Comparison of ENCODE assay signal across 40 cellular contexts in genomic region chr11:16266021-16266420, GRCh38.
"Had no signal": no experiment of that assay in that cellular context is flagged by ENCODE, and none has a peak within 500 bp of the region (broad histone marks: within the 10 kb centered on the region; RNA-seq: fewer than 3 reads in every experiment).

No MANE protein-coding gene starts in this region.

- H3K4me3 ChIP-seq: adrenal gland, ascending aorta, body of pancreas, breast epithelium, cardiac muscle cell had no signal

- H3K9me3 ChIP-seq: adrenal gland, ascending aorta, body of pancreas, breast epithelium had no signal

- H3K4me1 ChIP-seq: adrenal gland, ascending aorta, breast epithelium had no signal

- H3K27ac Mint-ChIP-seq: activated naive CD4-positive, alpha-beta T cell treated with anti-CD3 and anti-CD28 coated beads for 36 hours; activated naive CD4-positive, alpha-beta T cell treated with anti-CD3 and anti-CD28 coated beads, Interleukin-2, amount 10 ng/mL, durations not matched to agents 7 days and 5 days; activated naive CD4-positive, alpha-beta T cell treated with anti-CD3 and anti-CD28 coated beads, Interleukin-2, amount 50 U/mL, for 24 hours; activated naive CD4-positive, alpha-beta T cell treated with anti-CD3 and anti-CD28 coated beads, Interleukin-2, amount 50 U/mL, for 72 hours; activated naive CD8-positive, alpha-beta T cell; activated naive CD8-positive, alpha-beta T cell treated with anti-CD3 and anti-CD28 coated beads for 36 hours; activated naive CD8-positive, alpha-beta T cell treated with anti-CD3 and anti-CD28 coated beads, Interleukin-2, amount 10 ng/mL, durations not matched to agents 7 days and 5 days; activated naive CD8-positive, alpha-beta T cell treated with anti-CD3 and anti-CD28 coated beads, Interleukin-2, amount 50 U/mL, for 24 hours; activated T-cell treated with anti-CD3 and anti-CD28 coated beads, Interleukin-2, amount 50 U/mL, for 24 hours; activated T-cell treated with anti-CD3 and anti-CD28 coated beads, Interleukin-2, amount 50 U/mL, for 72 hours; activated T-helper 1 cell treated with anti-CD3 and anti-CD28 coated beads, Interleukin-12 subunit alpha, Interleukin-12 subunit beta, Interleukin-2, Interleukin-4 antibody, amounts not matched to agents 30 ng/mL and 10 ng/mL and 1 ng/mL, durations not matched to agents 14 hours and 24 hours and 36 hours; activated T-helper 17 cell treated with anti-CD3 and anti-CD28 coated beads, Interleukin-2, amount 50 U/mL, for 72 hours; activated T-helper 2 cell treated with anti-CD3 and anti-CD28 coated beads, Interferon-gamma antibody, Interleukin-2, Interleukin-4, amounts not matched to agents 10 μg/mL and 5 μg/mL and 100 μg/mL, durations not matched to agents 14 hours and 24 hours and 36 hours; brain had no signal

- H3K27me3 Mint-ChIP-seq: activated naive CD4-positive, alpha-beta T cell treated with anti-CD3 and anti-CD28 coated beads, Interleukin-2, amount 10 ng/mL, durations not matched to agents 7 days and 5 days; activated naive CD4-positive, alpha-beta T cell treated with anti-CD3 and anti-CD28 coated beads, Interleukin-2, amount 50 U/mL, for 24 hours; activated naive CD8-positive, alpha-beta T cell; activated naive CD8-positive, alpha-beta T cell treated with anti-CD3 and anti-CD28 coated beads for 36 hours; activated naive CD8-positive, alpha-beta T cell treated with anti-CD3 and anti-CD28 coated beads, Interleukin-2, amount 10 ng/mL, durations not matched to agents 7 days and 5 days; activated naive CD8-positive, alpha-beta T cell treated with anti-CD3 and anti-CD28 coated beads, Interleukin-2, amount 50 U/mL, for 24 hours; activated T-cell treated with anti-CD3 and anti-CD28 coated beads, Interleukin-2, amount 50 U/mL, for 24 hours; activated T-helper 17 cell treated with anti-CD3 and anti-CD28 coated beads, Interleukin-2, amount 50 U/mL, for 72 hours; central memory CD8-positive, alpha-beta T cell had no signal

- FAIRE-seq: astrocyte, bronchial epithelial cell had no signal

- H3K4me3 Mint-ChIP-seq: activated naive CD4-positive, alpha-beta T cell treated with anti-CD3 and anti-CD28 coated beads for 36 hours; activated naive CD4-positive, alpha-beta T cell treated with anti-CD3 and anti-CD28 coated beads, Interleukin-2, amount 10 ng/mL, durations not matched to agents 7 days and 5 days; activated naive CD4-positive, alpha-beta T cell treated with anti-CD3 and anti-CD28 coated beads, Interleukin-2, amount 50 U/mL, for 24 hours; activated naive CD8-positive, alpha-beta T cell; activated naive CD8-positive, alpha-beta T cell treated with anti-CD3 and anti-CD28 coated beads for 36 hours; activated naive CD8-positive, alpha-beta T cell treated with anti-CD3 and anti-CD28 coated beads, Interleukin-2, amount 10 ng/mL, durations not matched to agents 7 days and 5 days; activated naive CD8-positive, alpha-beta T cell treated with anti-CD3 and anti-CD28 coated beads, Interleukin-2, amount 50 U/mL, for 24 hours; activated T-cell treated with anti-CD3 and anti-CD28 coated beads, Interleukin-2, amount 50 U/mL, for 24 hours; activated T-cell treated with anti-CD3 and anti-CD28 coated beads, Interleukin-2, amount 50 U/mL, for 4 hours; activated T-cell treated with anti-CD3 and anti-CD28 coated beads, Interleukin-2, amount 50 U/mL, for 72 hours; activated T-helper 1 cell treated with anti-CD3 and anti-CD28 coated beads, Interleukin-12 subunit alpha, Interleukin-12 subunit beta, Interleukin-2, Interleukin-4 antibody, amounts not matched to agents 30 ng/mL and 10 ng/mL and 1 ng/mL, durations not matched to agents 14 hours and 24 hours and 36 hours; activated T-helper 17 cell treated with anti-CD3 and anti-CD28 coated beads, Interleukin-2, amount 50 U/mL, for 72 hours; brain; central memory CD8-positive, alpha-beta T cell had no signal

- H3K9me3 Mint-ChIP-seq: activated naive CD8-positive, alpha-beta T cell treated with anti-CD3 and anti-CD28 coated beads, Interleukin-2, amount 10 ng/mL, durations not matched to agents 7 days and 5 days; activated T-cell treated with anti-CD3 and anti-CD28 coated beads, Interleukin-2, amount 50 U/mL, for 72 hours; activated T-helper 1 cell treated with anti-CD3 and anti-CD28 coated beads, Interleukin-12 subunit alpha, Interleukin-12 subunit beta, Interleukin-2, Interleukin-4 antibody, amounts not matched to agents 30 ng/mL and 10 ng/mL and 1 ng/mL, durations not matched to agents 14 hours and 24 hours and 36 hours; activated T-helper 2 cell treated with anti-CD3 and anti-CD28 coated beads, Interferon-gamma antibody, Interleukin-2, Interleukin-4, amounts not matched to agents 10 μg/mL and 5 μg/mL and 100 μg/mL, durations not matched to agents 14 hours and 24 hours and 36 hours had no signal

- H3K4me1 Mint-ChIP-seq: activated naive CD4-positive, alpha-beta T cell treated with anti-CD3 and anti-CD28 coated beads, Interleukin-2, amount 10 ng/mL, durations not matched to agents 7 days and 5 days; activated naive CD4-positive, alpha-beta T cell treated with anti-CD3 and anti-CD28 coated beads, Interleukin-2, amount 50 U/mL, for 24 hours; activated naive CD8-positive, alpha-beta T cell treated with anti-CD3 and anti-CD28 coated beads for 36 hours; activated naive CD8-positive, alpha-beta T cell treated with anti-CD3 and anti-CD28 coated beads, Interleukin-2, amount 10 ng/mL, durations not matched to agents 7 days and 5 days; activated naive CD8-positive, alpha-beta T cell treated with anti-CD3 and anti-CD28 coated beads, Interleukin-2, amount 50 U/mL, for 24 hours; activated T-helper 17 cell treated with anti-CD3 and anti-CD28 coated beads, Interleukin-2, amount 50 U/mL, for 72 hours; central memory CD8-positive, alpha-beta T cell had no signal

- H3K36me3 Mint-ChIP-seq: activated naive CD4-positive, alpha-beta T cell treated with anti-CD3 and anti-CD28 coated beads, Interleukin-2, amount 10 ng/mL, durations not matched to agents 7 days and 5 days; activated naive CD4-positive, alpha-beta T cell treated with anti-CD3 and anti-CD28 coated beads, Interleukin-2, amount 50 U/mL, for 24 hours; activated naive CD4-positive, alpha-beta T cell treated with anti-CD3 and anti-CD28 coated beads, Interleukin-2, amount 50 U/mL, for 72 hours; activated naive CD8-positive, alpha-beta T cell; activated naive CD8-positive, alpha-beta T cell treated with anti-CD3 and anti-CD28 coated beads for 36 hours; activated naive CD8-positive, alpha-beta T cell treated with anti-CD3 and anti-CD28 coated beads, Interleukin-2, amount 10 ng/mL, durations not matched to agents 7 days and 5 days had no signal

- H3K36me3 ChIP-seq: adrenal gland, ascending aorta, brain microvascular endothelial cell, breast epithelium, cardiac muscle cell had no signal

- ATAC-seq: activated naive CD4-positive, alpha-beta T cell treated with anti-CD3 and anti-CD28 coated beads, Interleukin-2, amount 50 U/mL, for 72 hours; activated naive CD8-positive, alpha-beta T cell treated with anti-CD3 and anti-CD28 coated beads, Interleukin-2, amount 50 U/mL, for 24 hours; activated T-cell treated with anti-CD3 and anti-CD28 coated beads, Interleukin-2, amount 50 U/mL, for 4 hours; activated T-cell treated with anti-CD3 and anti-CD28 coated beads, Interleukin-2, amount 50 U/mL, for 72 hours; activated T-helper 17 cell treated with anti-CD3 and anti-CD28 coated beads, Interleukin-2, amount 50 U/mL, for 72 hours; body of pancreas had no signal

- DNase-seq: activated effector memory CD4-positive, alpha-beta T cell treated with anti-CD3 and anti-CD28 coated beads, Interleukin-2, amount 50 U/mL, for 16 hours; activated effector memory CD4-positive, alpha-beta T cell treated with Interleukin-2 at 50 U/mL for 16 hours; activated gamma-delta T cell; activated gamma-delta T cell treated with Interleukin-2 at 50 U/mL for 16 hours; activated naive CD4-positive, alpha-beta T cell; activated naive CD4-positive, alpha-beta T cell treated with anti-CD3 and anti-CD28 coated beads for 36 hours; activated naive CD4-positive, alpha-beta T cell treated with anti-CD3 and anti-CD28 coated beads, Interleukin-2, amount 10 ng/mL, durations not matched to agents 7 days and 5 days; activated naive CD4-positive, alpha-beta T cell treated with anti-CD3 and anti-CD28 coated beads, Interleukin-2, amount 50 U/mL, for 16 hours; activated naive CD4-positive, alpha-beta T cell treated with Interleukin-2 at 50 U/mL for 16 hours; activated naive CD8-positive, alpha-beta T cell treated with anti-CD3 and anti-CD28 coated beads for 36 hours; activated naive CD8-positive, alpha-beta T cell treated with anti-CD3 and anti-CD28 coated beads, Interleukin-2, amount 10 ng/mL, durations not matched to agents 7 days and 5 days; activated naive CD8-positive, alpha-beta T cell treated with anti-CD3 and anti-CD28 coated beads, Interleukin-2, amount 50 U/mL, for 24 hours; activated T-cell treated with anti-CD3 and anti-CD28 coated beads, Interleukin-2, amount 50 U/mL, for 1 hour; activated T-cell treated with anti-CD3 and anti-CD28 coated beads, Interleukin-2, amount 50 U/mL, for 24 hours; activated T-cell treated with anti-CD3 and anti-CD28 coated beads, Interleukin-2, amount 50 U/mL, for 4 hours; activated T-cell treated with anti-CD3 and anti-CD28 coated beads, Interleukin-2, amount 50 U/mL, for 48 hours; activated T-cell treated with anti-CD3 and anti-CD28 coated beads, Interleukin-2, amount 50 U/mL, for 72 hours; adrenal gland; amniotic stem cell; amygdala; anterior cingulate cortex; aorta; body of pancreas; brain microvascular endothelial cell; caudate nucleus; central memory CD4-positive, alpha-beta T cell; cerebellar nuclear complex had no signal

- H3K27me3 ChIP-seq: adrenal gland, ascending aorta, body of pancreas, brain microvascular endothelial cell, breast epithelium had no signal

- H3K27ac ChIP-seq: adrenal gland, ascending aorta, body of pancreas, brain microvascular endothelial cell, breast epithelium, cardiac muscle cell had no signal
